ENCODE assay signal across 8 cellular contexts in genomic region chr12:109093022-109093918, GRCh38. TPM values are rescaled to one million over a fixed set of nuclear protein-coding genes. Genes with fewer than 3 reads are reported as not detected.
DNase-seq lines count a peak whose midpoint lies in the region; TF ChIP-seq lines count a peak whose summit lies in the region.

Gene ALKBH2 (minus strand): TSS chr12:109093472. CDS start chr12:109092786, 686 bp downstream.

- peaks cover 9% of the 10 kb centered on the region for H3K36me3 Mint-ChIP-seq in activated naive CD4-positive, alpha-beta T cell treated with anti-CD3 and anti-CD28 coated beads, Interleukin-2, amount 10 ng/mL, durations not matched to agents 7 days and 5 days

- peak within 1 kb of the TSS; percentile 2 for H3K27ac ChIP-seq in temporal lobe (ENCODE audit: low read depth, low read length)

- CTCF ChIA-PET in HEK293T (lab: Yijun Ruan, JAX): interaction anchor here (0.8 to 1.1 kb wide), 2 partner anchors 143 to 208 kb away, joined by 3 to 4 read pairs; no protein-coding TSS in a partner anchor
- CTCF ChIA-PET in activated naive CD4-positive, alpha-beta T cell treated with anti-CD3 and anti-CD28 coated beads, Interleukin-2, amount 10 ng/mL, durations not matched to agents 7 days and 5 days (lab: Charles Lee): interaction anchor here (0.9 to 4.9 kb wide), 13 partner anchors 10 to 528 kb away, joined by 3 to 19 read pairs (median 4); no protein-coding TSS in a partner anchor

- H3K4me1 Mint-ChIP-seq in activated naive CD4-positive, alpha-beta T cell treated with anti-CD3 and anti-CD28 coated beads, Interleukin-2, amount 10 ng/mL, durations not matched to agents 7 days and 5 days: peaks cover 42% of the 10 kb centered on the region

- no peaks in the 10 kb centered on the region for H3K27me3 Mint-ChIP-seq in activated naive CD4-positive, alpha-beta T cell treated with anti-CD3 and anti-CD28 coated beads, Interleukin-2, amount 10 ng/mL, durations not matched to agents 7 days and 5 days

- peak within 1 kb of the TSS; percentile 76 for H3K4me3 Mint-ChIP-seq in activated naive CD4-positive, alpha-beta T cell treated with anti-CD3 and anti-CD28 coated beads, Interleukin-2, amount 10 ng/mL, durations not matched to agents 7 days and 5 days

- peak within 1 kb of the TSS; percentile 83 for H3K27ac Mint-ChIP-seq in activated naive CD4-positive, alpha-beta T cell treated with anti-CD3 and anti-CD28 coated beads, Interleukin-2, amount 10 ng/mL, durations not matched to agents 7 days and 5 days

- peak; percentile 74 for DNase-seq in GM04504 (ENCODE audit: low read depth)
- DNase-seq in HEK293T (ENCODE audit: extremely low spot score): peak; percentile 92
- peak; percentile 96 for DNase-seq in NAMALWA (ENCODE audit: low spot score)
- DNase-seq in SK-N-DZ (ENCODE audit: low spot score): peak; percentile 92
- peak; percentile 95 for DNase-seq in activated naive CD4-positive, alpha-beta T cell treated with anti-CD3 and anti-CD28 coated beads, Interleukin-2, amount 10 ng/mL, durations not matched to agents 7 days and 5 days
- DNase-seq in germinal center (ENCODE audit: low spot score): peak; percentile 91
- peak; percentile 84 for DNase-seq in occipital lobe (lab: John Stamatoyannopoulos, UW)

- POLR2A ChIA-PET in HEK293T (lab: Yijun Ruan, JAX): interaction anchor here (0.6 to 1.6 kb wide), 4 partner anchors 9 to 423 kb away, joined by 3 read pairs; no protein-coding TSS in a partner anchor

- H3K9me3 Mint-ChIP-seq in activated naive CD4-positive, alpha-beta T cell treated with anti-CD3 and anti-CD28 coated beads, Interleukin-2, amount 10 ng/mL, durations not matched to agents 7 days and 5 days: no peaks in the 10 kb centered on the region

TF ChIP-seq in HEK293T, 16 proteins besides CTCF, POLR2A, EP300 and RAD21:
- TF ChIP-seq FOXM1 (IDR thresholded peaks at IDR 0.05; ENCODE audit: borderline replicate concordance) (0 out of 2 replicates have a peak, but pooled peaks have one; percentile 18), FOXK2 (IDR thresholded peaks at IDR 0.05) (no peak), FOXA1 (IDR thresholded peaks at IDR 0.05) (no peak), TARDBP (IDR thresholded peaks at IDR 0.05) (no peak), ELF4 (IDR thresholded peaks at IDR 0.05) (peak; percentile 46; the same call in 1 of the 2 replicates), SUZ12 (IDR thresholded peaks at IDR 0.05) (no peak), L3MBTL2 (conservative IDR thresholded peaks at IDR 0.05) (peak; percentile 99), ARNT (IDR thresholded peaks at IDR 0.05) (no peak)

RNA-seq across cellular contexts. Expression of gene ALKBH2, which starts in this region (rescaled TPM):
- polyA plus RNA-seq in SK-N-DZ (2014; cell fraction: cytosol; rRNA removed): 109 and 143 TPM in 2 replicates
- 155 and 184 TPM in 2 replicates for polyA plus RNA-seq in SK-N-DZ (2014; cell fraction: nucleus; rRNA removed)
- total RNA-seq in occipital lobe (25.1 TPM), temporal lobe (14.3 TPM)

Comparison
In these comparisons a context has a peak if more than half of its experiments do, and no peak if none do; other contexts are left out.
1. Peak in every context shown above with its lines: DNase-seq and H3K27ac ChIP-seq.